ENCODE assay signal across 1 cellular context in the genomic region with DNA sequence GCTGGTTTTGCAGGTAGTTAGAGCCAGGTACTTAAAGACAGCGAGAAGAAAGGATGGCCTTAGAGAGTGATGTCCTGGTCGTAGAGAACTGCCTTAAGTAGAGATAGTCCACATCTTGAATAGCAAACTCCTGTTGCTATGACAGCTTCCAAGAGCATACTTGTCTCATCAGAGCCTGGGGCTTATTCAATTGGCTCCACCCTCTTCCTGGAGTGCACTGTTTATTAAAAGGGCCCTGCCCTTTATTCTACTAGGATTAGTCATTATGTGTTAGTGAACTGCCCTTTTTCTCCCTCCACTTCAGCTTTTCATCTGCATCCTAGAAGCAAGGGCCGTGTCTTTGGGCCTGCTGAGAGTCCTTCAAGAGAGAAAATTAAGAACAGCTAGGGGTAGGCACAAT.
TF ChIP-seq lines count a peak whose summit lies in the region.

No MANE protein-coding gene starts in this region.

TF ChIP-seq in GM23338, 12 proteins besides CTCF, POLR2A, EP300 and RAD21 (continued from another document):
- TF ChIP-seq, protein P1, sequence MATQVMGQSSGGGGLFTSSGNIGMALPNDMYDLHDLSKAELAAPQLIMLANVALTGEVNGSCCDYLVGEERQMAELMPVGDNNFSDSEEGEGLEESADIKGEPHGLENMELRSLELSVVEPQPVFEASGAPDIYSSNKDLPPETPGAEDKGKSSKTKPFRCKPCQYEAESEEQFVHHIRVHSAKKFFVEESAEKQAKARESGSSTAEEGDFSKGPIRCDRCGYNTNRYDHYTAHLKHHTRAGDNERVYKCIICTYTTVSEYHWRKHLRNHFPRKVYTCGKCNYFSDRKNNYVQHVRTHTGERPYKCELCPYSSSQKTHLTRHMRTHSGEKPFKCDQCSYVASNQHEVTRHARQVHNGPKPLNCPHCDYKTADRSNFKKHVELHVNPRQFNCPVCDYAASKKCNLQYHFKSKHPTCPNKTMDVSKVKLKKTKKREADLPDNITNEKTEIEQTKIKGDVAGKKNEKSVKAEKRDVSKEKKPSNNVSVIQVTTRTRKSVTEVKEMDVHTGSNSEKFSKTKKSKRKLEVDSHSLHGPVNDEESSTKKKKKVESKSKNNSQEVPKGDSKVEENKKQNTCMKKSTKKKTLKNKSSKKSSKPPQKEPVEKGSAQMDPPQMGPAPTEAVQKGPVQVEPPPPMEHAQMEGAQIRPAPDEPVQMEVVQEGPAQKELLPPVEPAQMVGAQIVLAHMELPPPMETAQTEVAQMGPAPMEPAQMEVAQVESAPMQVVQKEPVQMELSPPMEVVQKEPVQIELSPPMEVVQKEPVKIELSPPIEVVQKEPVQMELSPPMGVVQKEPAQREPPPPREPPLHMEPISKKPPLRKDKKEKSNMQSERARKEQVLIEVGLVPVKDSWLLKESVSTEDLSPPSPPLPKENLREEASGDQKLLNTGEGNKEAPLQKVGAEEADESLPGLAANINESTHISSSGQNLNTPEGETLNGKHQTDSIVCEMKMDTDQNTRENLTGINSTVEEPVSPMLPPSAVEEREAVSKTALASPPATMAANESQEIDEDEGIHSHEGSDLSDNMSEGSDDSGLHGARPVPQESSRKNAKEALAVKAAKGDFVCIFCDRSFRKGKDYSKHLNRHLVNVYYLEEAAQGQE (IDR thresholded peaks at IDR 0.05; ENCODE audit: unreplicated experiment), result no peak
- TF ChIP-seq EZH2phosphoT487 (IDR thresholded peaks at IDR 0.05; ENCODE audit: unreplicated experiment), result no peak
TF ChIP-seq in GM23338: peak in this region for 0.
